In genomic region chr3:39065197-39065596, GRCh38 we compare ENCODE assay signal across 8 cellular contexts. TPM values are rescaled to one million over a fixed set of nuclear protein-coding genes. Genes with fewer than 3 reads are reported as not detected.
DNase-seq lines count a peak whose midpoint lies in the region; ATAC-seq, FAIRE-seq and TF ChIP-seq lines count a peak whose summit lies in the region.

No MANE protein-coding gene starts in this region.

- DNase-seq in stimulated activated CD4-positive, alpha-beta T cell treated with anti-CD3 and anti-CD28 coated beads, Interleukin-12 subunit alpha, Interleukin-12 subunit beta, amount 100 ng/mL, for 4 hours = peak; percentile 7
- no peak for DNase-seq in stimulated activated CD4-positive, alpha-beta T cell treated with anti-CD3 and anti-CD28 coated beads, Interleukin-2, amount 100 ng/mL, for 48 hours
- peak; percentile 80 for DNase-seq in GM23338 (ENCODE audit: low spot score)
- DNase-seq in KBM-7 = peak; percentile 82
- DNase-seq in activated CD4-positive, alpha-beta T cell treated with anti-CD3 and anti-CD28 coated beads for 48 hours = peak; percentile 40
- peak; percentile 33 for DNase-seq in inferior parietal cortex (ENCODE audit: extremely low spot score)
- peak; percentile 21 for DNase-seq in urothelium cell line (ENCODE audit: low spot score)
- DNase-seq in DMS79 (lab: John Stamatoyannopoulos, UW) = no peak

- peak; percentile 99 for ATAC-seq in GM23338

- H3K4me3 Mint-ChIP-seq in GM23338 = no peak overlapping the region

- TF ChIP-seq CTCF in GM23338 (conservative IDR thresholded peaks at IDR 0.05; ENCODE audit: low read depth in 2 of 2) = peak; percentile 51 to 57

- H3K27me3 ChIP-seq in GM23338 (ENCODE audit: insufficient read depth) = no peaks in the 10 kb centered on the region

- peaks cover 18% of the 10 kb centered on the region for H3K36me3 Mint-ChIP-seq in GM23338 (ENCODE audit: low read depth)

- H3K36me3 ChIP-seq in GM23338 (ENCODE audit: insufficient read depth) = peaks cover 5% of the 10 kb centered on the region; the same call in 1 of the 2 replicates

- peaks cover 3% of the 10 kb centered on the region for H3K27me3 Mint-ChIP-seq in GM23338 (ENCODE audit: insufficient read depth, low read depth, poor library complexity)

- H3K27ac ChIP-seq in GM23338 (ENCODE audit: low read depth) = no peak overlapping the region

- no peak overlapping the region for H3K4me3 ChIP-seq in GM23338

- no peaks in the 10 kb centered on the region for H3F3A ChIP-seq in GM23338 (replicated peaks; ENCODE audit: low read depth)

- H3K4me1 ChIP-seq in GM23338 (ENCODE audit: insufficient read depth) = no peaks in the 10 kb centered on the region

- H3K9me2 ChIP-seq in GM23338 (ENCODE audit: insufficient read depth) = no peaks in the 10 kb centered on the region

- H3K79me2 ChIP-seq in GM23338 (replicated peaks; ENCODE audit: insufficient read depth) = peaks cover 52% of the 10 kb centered on the region

- no peak overlapping the region for H3K27ac Mint-ChIP-seq in GM23338

- FAIRE-seq in urothelium cell line (lab: Jason Lieb, UNC) = no peak

- H3K9me3 Mint-ChIP-seq in GM23338 = no peaks in the 10 kb centered on the region

- in situ Hi-C loops in KBM-7 (cut with MboI; ENCODE audit: low pct_unique_long_range_greater_than_20kb, low sequenced_read_pairs) = no loop called here

- H3K4me2 ChIP-seq in GM23338 = no peak overlapping the region

- peaks cover 16% of the 10 kb centered on the region; the same call in 1 of the 2 replicates for H4K20me1 ChIP-seq in GM23338 (replicated peaks; ENCODE audit: insufficient read depth)

- no peaks in the 10 kb centered on the region; the same call in 2 of the 3 replicates for H3K4me1 Mint-ChIP-seq in GM23338

- no peak overlapping the region for H2AFZ ChIP-seq in GM23338

TF ChIP-seq in GM23338, 12 proteins besides CTCF, POLR2A, EP300 and RAD21 (continues in another document):
- TF ChIP-seq REST (IDR thresholded peaks at IDR 0.05; ENCODE audit: unreplicated experiment) (no peak), POLR2AphosphoS5 (IDR thresholded peaks at IDR 0.05; ENCODE audit: low read depth) (no peak), ZNF331 (CRISPR knock-in tag; IDR thresholded peaks at IDR 0.05; ENCODE audit: low read depth) (no peak), EZH2 (IDR thresholded peaks at IDR 0.05; ENCODE audit: low read depth, unreplicated experiment) (no peak), ZNF114 (CRISPR knock-in tag; IDR thresholded peaks at IDR 0.05) (no peak), EZH2phosphoT487 (IDR thresholded peaks at IDR 0.05; ENCODE audit: unreplicated experiment) (no peak), JUNB (IDR thresholded peaks at IDR 0.05; ENCODE audit: unreplicated experiment) (no peak), NANOG (IDR thresholded peaks at IDR 0.05; ENCODE audit: borderline replicate concordance) (no peak), CREB1 (CRISPR knock-in tag; IDR thresholded peaks at IDR 0.05; ENCODE audit: low read depth) (no peak), ETS1 (IDR thresholded peaks at IDR 0.05) (no peak)

RNA-seq across cellular contexts. Expression of gene WDR48, which starts 13.4 kb away (rescaled TPM):
- total RNA-seq in GM23338 (2014; rRNA removed; shearing (Covaris generic)) = 40.3 and 54.3 TPM in 2 replicates
- polyA plus RNA-seq in GM23338 (2016; fragmentation: Nextera tagmentation; extraction: Ambion mirVana) = 20.8 and 27.2 TPM in 2 replicates

RNA-seq across cellular contexts. Expression of gene SCN11A, which starts 13.5 kb away (rescaled TPM):
- 0.08 and 0.14 TPM in 2 replicates for total RNA-seq in GM23338 (2014; rRNA removed; shearing (Covaris generic))
- 0.05 TPM in 2 replicates for polyA plus RNA-seq in GM23338 (2016; fragmentation: Nextera tagmentation; extraction: Ambion mirVana)

RNA-seq across cellular contexts. Expression of gene GORASP1, which starts 42.2 kb away (rescaled TPM):
- 32.7 and 38.3 TPM in 2 replicates for total RNA-seq in GM23338 (2014; rRNA removed; shearing (Covaris generic))
- polyA plus RNA-seq in GM23338 (2016; fragmentation: Nextera tagmentation; extraction: Ambion mirVana) = 8.5 and 10.3 TPM in 2 replicates

RNA-seq across cellular contexts. Expression of gene TTC21A, which starts 42.3 kb away (rescaled TPM):
- total RNA-seq in GM23338 (2014; rRNA removed; shearing (Covaris generic)) = 2.0 and 2.1 TPM in 2 replicates
- polyA plus RNA-seq in GM23338 (2016; fragmentation: Nextera tagmentation; extraction: Ambion mirVana) = 1.8 and 2.5 TPM in 2 replicates

Comparison
In these comparisons a context has a peak if more than half of its experiments do, and no peak if none do; other contexts are left out.
1. DNase-seq: peak in stimulated activated CD4-positive, alpha-beta T cell treated with anti-CD3 and anti-CD28 coated beads, Interleukin-12 subunit alpha, Interleukin-12 subunit beta, amount 100 ng/mL, for 4 hours (single experiment), GM23338 (single experiment), KBM-7 (single experiment), activated CD4-positive, alpha-beta T cell treated with anti-CD3 and anti-CD28 coated beads for 48 hours (single experiment), inferior parietal cortex (single experiment) and urothelium cell line (single experiment); none in stimulated activated CD4-positive, alpha-beta T cell treated with anti-CD3 and anti-CD28 coated beads, Interleukin-2, amount 100 ng/mL, for 48 hours (0 of 2) and DMS79 (single experiment).